9 cellular contexts compared by ENCODE assay signal in the genomic region with DNA sequence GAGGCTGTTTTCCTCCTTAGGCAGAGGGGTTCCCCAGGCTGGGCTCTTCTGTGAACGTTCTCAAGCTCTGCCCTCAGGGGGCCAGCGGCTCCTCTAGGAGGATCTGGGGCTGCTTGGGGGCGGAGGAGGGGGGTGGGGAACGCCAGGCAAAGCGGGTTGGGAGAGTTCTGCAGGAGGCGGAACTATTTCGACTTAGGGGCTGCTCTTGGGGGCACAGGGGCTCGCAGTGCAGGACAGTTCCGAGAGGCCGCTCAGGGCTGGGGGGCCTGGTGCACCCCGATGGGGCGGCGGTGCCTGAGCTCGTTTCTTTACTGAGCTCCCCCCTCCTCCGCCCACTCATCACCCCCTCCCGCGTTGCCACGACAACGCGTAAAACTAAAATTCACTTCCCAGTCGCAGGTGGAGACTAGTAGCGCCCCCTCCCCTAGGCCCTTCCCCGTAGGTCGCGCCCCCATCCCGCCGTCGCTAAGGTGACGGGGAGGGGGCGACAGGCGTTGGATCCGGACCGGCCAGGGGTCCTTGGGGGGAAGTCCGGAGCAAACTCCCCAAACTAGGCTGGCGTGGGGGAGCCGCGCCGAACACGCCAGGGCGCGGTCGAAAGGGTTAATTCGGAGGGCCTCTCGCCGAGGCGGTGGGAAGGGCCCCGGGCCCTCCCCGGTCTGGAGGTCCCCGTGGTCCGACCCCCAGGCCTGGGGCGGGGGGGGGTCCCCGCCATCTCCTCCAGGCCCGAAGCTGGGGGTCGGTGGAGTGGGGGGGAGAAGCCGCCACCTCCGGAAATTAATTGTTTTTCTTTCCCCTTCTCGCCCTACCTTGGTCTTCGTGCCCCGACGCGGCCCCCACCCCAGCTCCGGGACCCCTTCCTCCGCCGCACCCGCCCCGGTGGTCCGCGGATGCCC. TPM values are rescaled to one million over a fixed set of nuclear protein-coding genes. Genes with fewer than 3 reads are reported as not detected.
DNase-seq lines count a peak whose midpoint lies in the region; ATAC-seq and TF ChIP-seq lines count a peak whose summit lies in the region.
"Had no signal": no experiment of that assay in that cellular context is flagged by ENCODE, and none has a peak within 500 bp of the region (broad histone marks: within the 10 kb centered on the region; RNA-seq: fewer than 3 reads in every experiment).

No MANE protein-coding gene starts in this region.

- H3K36me3 ChIP-seq in ascending aorta (no peaks in the 10 kb centered on the region), subcutaneous abdominal adipose tissue (ENCODE audit: control insufficient read depth in 5 of 5, insufficient read depth in 5 of 5, low read length in 5 of 5) (peaks cover 0 to 27% (median 9%) of the 10 kb centered on the region in 5 donors)

- peaks cover 47% of the 10 kb centered on the region for H3K27me3 Mint-ChIP-seq in activated CD4-positive, alpha-beta T cell treated with anti-CD3 and anti-CD28 coated beads, Interleukin-2, amount 10 ng/mL, durations not matched to agents 24 days and 14 days

- H3K27ac ChIP-seq in ascending aorta (peak overlapping the region in 1 of 2 donors; percentile 61), subcutaneous abdominal adipose tissue (ENCODE audit: low read depth, low read length) (peak overlapping the region; percentile 86)

- no peaks in the 10 kb centered on the region for H3K36me3 Mint-ChIP-seq in activated CD4-positive, alpha-beta T cell treated with anti-CD3 and anti-CD28 coated beads, Interleukin-2, amount 10 ng/mL, durations not matched to agents 24 days and 14 days (ENCODE audit: low read depth)

- H3K9me3 ChIP-seq in ascending aorta (no peaks in the 10 kb centered on the region), subcutaneous abdominal adipose tissue (ENCODE audit: control insufficient read depth in 5 of 5, low read length in 5 of 5) (no peaks in the 10 kb centered on the region)

- H3K27me3 ChIP-seq in ascending aorta = peaks cover 4% of the 10 kb centered on the region
- H3K27me3 ChIP-seq in subcutaneous abdominal adipose tissue (ENCODE audit: control insufficient read depth in 5 of 5, insufficient read depth in 4 of 5, low read length in 5 of 5) = peaks cover 7 to 41% (median 30%) of the 10 kb centered on the region in 5 donors

- peak overlapping the region; percentile 30 to 42 for H3K4me3 ChIP-seq in ascending aorta
- peak overlapping the region; percentile 36 to 90 (median 73) for H3K4me3 ChIP-seq in subcutaneous abdominal adipose tissue (ENCODE audit: low read depth in 1 of 5, low read length in 5 of 5)

- H3K9ac ChIP-seq in subcutaneous abdominal adipose tissue (ENCODE audit: low read length in 5 of 5) = peak overlapping the region in 3 of 5 donors; percentile 5 to 92 (median 58)

- TF ChIP-seq CTCF in ascending aorta (IDR thresholded peaks at IDR 0.05) = no peak

- H3K9me3 Mint-ChIP-seq in activated CD4-positive, alpha-beta T cell treated with anti-CD3 and anti-CD28 coated beads, Interleukin-2, amount 10 ng/mL, durations not matched to agents 24 days and 14 days = no peaks in the 10 kb centered on the region

- H3K4me1 ChIP-seq in ascending aorta = peaks cover 0 to 6% of the 10 kb centered on the region in 2 donors
- H3K4me1 ChIP-seq in subcutaneous abdominal adipose tissue (ENCODE audit: control insufficient read depth in 5 of 5, insufficient read depth in 5 of 5, low read length in 5 of 5) = peaks cover 2 to 60% (median 24%) of the 10 kb centered on the region in 5 donors

- intact Hi-C loops in activated CD4-positive, alpha-beta T cell treated with anti-CD3 and anti-CD28 coated beads, Interleukin-2, amount 10 ng/mL, durations not matched to agents 24 days and 14 days (cut with micrococcal nuclease) = no loop called here
- intact Hi-C loops in ascending aorta (cut with DNase I) = no loop called here

- ATAC-seq in GM18519 (IDR thresholded peaks at IDR 0.05; ENCODE audit: low FRiP score, unreplicated experiment) = no peak
- ATAC-seq in GM18520 (IDR thresholded peaks at IDR 0.05; ENCODE audit: unreplicated experiment) = no peak

- no peak overlapping the region for H3K27ac Mint-ChIP-seq in activated CD4-positive, alpha-beta T cell treated with anti-CD3 and anti-CD28 coated beads, Interleukin-2, amount 10 ng/mL, durations not matched to agents 24 days and 14 days
- H3K27ac Mint-ChIP-seq: HFFc6 had no signal

- peaks cover 5% of the 10 kb centered on the region for H3K4me1 Mint-ChIP-seq in activated CD4-positive, alpha-beta T cell treated with anti-CD3 and anti-CD28 coated beads, Interleukin-2, amount 10 ng/mL, durations not matched to agents 24 days and 14 days

- DNase-seq in activated CD4-positive, alpha-beta T cell treated with anti-CD3 and anti-CD28 coated beads, Interleukin-2, amount 10 ng/mL, durations not matched to agents 24 days and 14 days = peak; percentile 61
- no peak for DNase-seq in activated CD4-positive, alpha-beta T cell treated with anti-CD3 and anti-CD28 coated beads for 1 hour
- peak in 1 of 2 donors; percentile 59 for DNase-seq in ascending aorta (ENCODE audit: low spot score in 2 of 2)
- DNase-seq in left kidney (ENCODE audit: low read depth, low spot score) = peak; percentile 56
- no peak for DNase-seq in cerebellum (ENCODE audit: low spot score)
- DNase-seq: HFFc6 had no signal

- peak overlapping the region; percentile 59 for H3K4me3 Mint-ChIP-seq in activated CD4-positive, alpha-beta T cell treated with anti-CD3 and anti-CD28 coated beads, Interleukin-2, amount 10 ng/mL, durations not matched to agents 24 days and 14 days
- H3K4me3 Mint-ChIP-seq: HFFc6 had no signal

RNA-seq across cellular contexts. Expression of gene SHANK3, which starts 0.9 kb away (rescaled TPM):
- total RNA-seq in activated CD4-positive, alpha-beta T cell treated with anti-CD3 and anti-CD28 coated beads, Interleukin-2, amount 10 ng/mL, durations not matched to agents 24 days and 14 days = 0.17 and 0.21 TPM in 2 replicates
- total RNA-seq in ascending aorta (128 TPM), cerebellum (6.4 TPM)

RNA-seq across cellular contexts. Expression of gene ARSA, which starts 45.5 kb away (rescaled TPM):
- total RNA-seq in activated CD4-positive, alpha-beta T cell treated with anti-CD3 and anti-CD28 coated beads, Interleukin-2, amount 10 ng/mL, durations not matched to agents 24 days and 14 days = 20.6 and 22.1 TPM in 2 replicates
- total RNA-seq in ascending aorta (111 TPM), cerebellum (5.9 TPM)

Comparison
In these comparisons a context has a peak if more than half of its experiments do, and no peak if none do; other contexts are left out.
1. DNase-seq: peak in activated CD4-positive, alpha-beta T cell treated with anti-CD3 and anti-CD28 coated beads, Interleukin-2, amount 10 ng/mL, durations not matched to agents 24 days and 14 days (single experiment) and left kidney (single experiment); none in activated CD4-positive, alpha-beta T cell treated with anti-CD3 and anti-CD28 coated beads for 1 hour (single experiment) and cerebellum (single experiment).
2. RNA of gene SHANK3, which starts 0.9 kb away (total RNA-seq): 128 TPM in ascending aorta (single experiment); 6.4 TPM in cerebellum (single experiment) and 0.17 to 0.21 TPM in activated CD4-positive, alpha-beta T cell treated with anti-CD3 and anti-CD28 coated beads, Interleukin-2, amount 10 ng/mL, durations not matched to agents 24 days and 14 days; every median in the first group is over 10 times any median in the second.